Comparison of ENCODE assay signal across 3 cellular contexts in genomic region chr19:42740381-42740780, GRCh38. TPM values are rescaled to one million over a fixed set of nuclear protein-coding genes. Genes with fewer than 3 reads are reported as not detected.
"Had no signal": no experiment of that assay in that cellular context is flagged by ENCODE, and none has a peak within 500 bp of the region (broad histone marks: within the 10 kb centered on the region; RNA-seq: fewer than 3 reads in every experiment).

Gene PSG3 (minus strand): TSS chr19:42740481. CDS start chr19:42740384, 97 bp downstream.

RNA-seq across cellular contexts. Expression of gene PSG3, which starts in this region (rescaled TPM):
- total RNA-seq: LHCN-M2, MCF 10A, NCI-H460 had no signal
